Comparison of ENCODE assay signal across 18 cellular contexts in the genomic region with DNA sequence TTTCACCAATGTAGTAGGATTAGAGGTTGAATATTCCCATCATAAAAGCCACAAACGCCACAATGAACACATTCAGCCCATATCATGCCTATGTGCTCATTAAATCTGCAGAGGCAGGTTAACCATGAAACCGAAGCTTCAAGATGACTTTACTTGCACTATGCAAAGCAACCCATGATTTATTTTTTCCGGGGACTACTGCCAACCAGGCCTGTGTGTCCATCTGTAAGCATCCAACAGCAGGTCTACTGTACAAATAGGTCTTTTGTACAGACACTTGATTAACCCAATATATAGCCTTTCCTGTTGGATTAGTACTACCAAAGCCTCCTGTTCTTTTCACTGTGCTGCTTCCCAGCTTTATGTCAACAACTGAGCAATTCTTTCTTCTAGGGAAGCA.
A peak's percentile ranks its signal among the peaks of the same experiment; 100 is the strongest.
DNase-seq lines count a peak whose midpoint lies in the region; ATAC-seq and TF ChIP-seq lines count a peak whose summit lies in the region.
"Had no signal": no experiment of that assay in that cellular context is flagged by ENCODE, and none has a peak within 500 bp of the region (broad histone marks: within the 10 kb centered on the region; RNA-seq: fewer than 3 reads in every experiment).

No MANE protein-coding gene starts in this region.

- TF ChIP-seq CTCF in astrocyte of the spinal cord (IDR thresholded peaks at IDR 0.05; ENCODE audit: low read depth, low read length) (no peak), fibroblast of the aortic adventitia (IDR thresholded peaks at IDR 0.05; ENCODE audit: insufficient read depth, low read length) (no peak), tibial artery (IDR thresholded peaks at IDR 0.05) (no peak), stomach (IDR thresholded peaks at IDR 0.05) (no peak)

- intact Hi-C loops in tibial artery (cut with DNase I; ENCODE audit: low total_unique reads): no loop called here
- intact Hi-C loops in stomach (cut with DNase I; ENCODE audit: low total_unique reads): no loop called here
- intact Hi-C loops in head of caudate nucleus (cut with DNase I): no loop called here

- H3K4me3 ChIP-seq in astrocyte of the spinal cord (ENCODE audit: low read depth, low read length) (no peak overlapping the region), fibroblast of the aortic adventitia (ENCODE audit: low read depth, low read length) (no peak overlapping the region), tibial artery (no peak overlapping the region), stomach (no peak overlapping the region)
- H3K4me3 ChIP-seq: K562 had no signal

- H3K27me3 ChIP-seq in tibial artery: no peaks in the 10 kb centered on the region
- H3K27me3 ChIP-seq in stomach: no peaks in the 10 kb centered on the region

- ATAC-seq in GM19395 (IDR thresholded peaks at IDR 0.05; ENCODE audit: unreplicated experiment): no peak
- ATAC-seq: K562 had no signal

- no peaks in the 10 kb centered on the region for H3K9me3 ChIP-seq in tibial artery
- H3K9me3 ChIP-seq in stomach: no peaks in the 10 kb centered on the region
- H3K9me3 ChIP-seq: SK-N-SH had no signal

- H3K4me1 ChIP-seq in tibial artery: no peaks in the 10 kb centered on the region
- H3K4me1 ChIP-seq in stomach: no peaks in the 10 kb centered on the region

- H3K36me3 ChIP-seq in tibial artery (no peaks in the 10 kb centered on the region), stomach (no peaks in the 10 kb centered on the region)

- 71 to 86% (median 78%) methylated on average over 3 of the region's 3 CpGs for WGBS in stomach, 5 donors

- in situ Hi-C loops in astrocyte of the spinal cord (cut with HindIII; ENCODE audit: low sequenced_read_pairs): no loop called here

- no peak for TF ChIP-seq POLR2A in stomach (IDR thresholded peaks at IDR 0.05)

- TF ChIP-seq EP300 in stomach (IDR thresholded peaks at IDR 0.05): no peak

- no peak overlapping the region for H3K27ac ChIP-seq in tibial artery
- H3K27ac ChIP-seq in stomach: no peak overlapping the region
- H3K27ac ChIP-seq: RWPE1 had no signal

- DNase-seq in COLO829 (ENCODE audit: low spot score): peak; percentile 0
- peak; percentile 64 for DNase-seq in M059J (ENCODE audit: low read depth)
- DNase-seq in astrocyte of the spinal cord (ENCODE audit: low read depth, low spot score): peak; percentile 41
- peak; percentile 0 for DNase-seq in fibroblast of the aortic adventitia (ENCODE audit: low read depth)
- no peak for DNase-seq in tibial artery
- no peak for DNase-seq in stomach
- DNase-seq in head of caudate nucleus: no peak
- DNase-seq: DMS79; H7; NCI-H1105; NCI-H1694; NCI-H510A; NK-92 treated with Interleukin-12 subunit alpha and Interleukin-12 subunit beta, amount 100 ng/mL, for 24 hours; SHP77 treated with DMSO at 0.1 percent for 48 hours; SK-N-SH had no signal

Comparison
In these comparisons a context has a peak if more than half of its experiments do, and no peak if none do; other contexts are left out.
1. DNase-seq: peak in COLO829 (single experiment), M059J (single experiment), astrocyte of the spinal cord (single experiment) and fibroblast of the aortic adventitia (single experiment); none in tibial artery (0 of 2), stomach (single experiment) and head of caudate nucleus (0 of 42).